In the genomic region with DNA sequence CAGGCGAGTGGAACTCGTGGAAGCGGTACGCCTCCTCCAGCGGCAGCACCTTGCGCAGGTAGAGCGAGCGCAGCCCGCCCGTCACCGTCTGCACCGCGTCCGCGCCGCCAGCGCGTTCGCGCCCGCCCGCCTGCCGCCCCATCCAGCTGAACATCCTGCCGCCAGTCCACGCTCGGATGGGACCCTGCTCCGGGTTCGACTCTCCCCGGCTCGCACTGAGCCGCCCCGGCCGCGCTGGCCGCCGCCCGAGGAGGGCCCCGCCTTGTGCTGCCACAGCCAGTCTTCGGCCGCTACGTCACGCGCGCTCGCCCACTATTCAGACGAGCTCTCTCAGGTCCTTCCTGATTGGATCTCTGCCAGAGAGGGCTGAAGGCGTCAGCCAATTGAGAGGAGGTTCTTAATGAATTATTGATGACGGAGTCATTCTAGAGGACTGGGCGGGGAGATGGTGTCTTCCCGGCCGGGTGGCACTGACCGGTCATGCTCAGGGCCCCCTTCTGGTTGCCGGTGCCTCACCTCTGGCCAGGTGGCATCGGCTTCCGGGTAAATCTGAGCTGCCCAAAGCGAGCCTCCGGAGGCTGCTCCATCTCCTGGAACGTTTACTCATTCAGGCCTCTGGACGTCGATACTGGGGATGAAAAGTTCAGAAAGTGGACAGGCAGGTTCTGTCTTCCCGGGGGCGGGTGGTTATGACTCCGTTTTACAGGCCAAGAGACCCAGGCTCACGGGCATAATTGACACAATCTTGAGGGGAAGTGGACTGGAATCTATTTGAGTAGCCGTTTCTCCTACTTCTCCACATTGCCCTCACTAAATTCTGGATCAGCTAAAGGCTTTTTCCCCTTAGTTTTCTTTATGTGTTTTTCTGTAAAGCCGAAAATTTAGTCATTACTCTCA, we compare ENCODE assay signal across 8 cellular contexts. TPM values are rescaled to one million over a fixed set of nuclear protein-coding genes. Genes with fewer than 3 reads are reported as not detected.
DNase-seq lines count a peak whose midpoint lies in the region; ATAC-seq and TF ChIP-seq lines count a peak whose summit lies in the region.

TSS of gene EHD4 (minus strand) at position 217 of the 897 bp plus-strand sequence. CDS start at position 154, 63 bp downstream.

- no peaks in the 10 kb centered on the region for H3K9me3 Mint-ChIP-seq in progenitor cell of endocrine pancreas (ENCODE audit: low read depth)

- H3K4me3 ChIP-seq in left ventricle myocardium inferior (peak within 1 kb of the TSS; percentile 90), urinary bladder (ENCODE audit: low read depth, low read length) (peak within 1 kb of the TSS; percentile 81)

- H3K27me3 ChIP-seq in left ventricle myocardium inferior (ENCODE audit: low read depth) = no peaks in the 10 kb centered on the region

- ATAC-seq in HG02870 (IDR thresholded peaks at IDR 0.05; ENCODE audit: unreplicated experiment) = peak; percentile 72

- H3K4me3 Mint-ChIP-seq in progenitor cell of endocrine pancreas (ENCODE audit: low read depth) = peak within 1 kb of the TSS; percentile 91

- no peaks in the 10 kb centered on the region for H3K36me3 ChIP-seq in left ventricle myocardium inferior
- no peaks in the 10 kb centered on the region for H3K36me3 ChIP-seq in urinary bladder (ENCODE audit: insufficient read depth)

- H3K36me3 Mint-ChIP-seq in progenitor cell of endocrine pancreas (ENCODE audit: insufficient read depth) = no peaks in the 10 kb centered on the region

- H3K9me3 ChIP-seq in left ventricle myocardium inferior (replicated peaks) = no peaks in the 10 kb centered on the region

- H3K4me1 ChIP-seq in left ventricle myocardium inferior (peaks cover 51% of the 10 kb centered on the region), urinary bladder (ENCODE audit: insufficient read depth) (no peaks in the 10 kb centered on the region)

- WGBS in urinary bladder = 2% methylated on average over 66 of the region's 66 CpGs

- peak; percentile 96 for DNase-seq in GM13976 (ENCODE audit: low spot score)
- peak; percentile 95 for DNase-seq in NCI-H146 treated with DMSO at 0.1 percent for 48 hours (lab: John Stamatoyannopoulos, UW; ENCODE audit: unreplicated experiment)
- peak; percentile 99 for DNase-seq in amniotic stem cell (lab: John Stamatoyannopoulos, UW)
- peak; percentile 98 for DNase-seq in left ventricle myocardium inferior
- peak; percentile 86 for DNase-seq in progenitor cell of endocrine pancreas (ENCODE audit: low spot score, unreplicated experiment)

- in situ Hi-C loops in GM13976 (cut with MboI; ENCODE audit: low sequenced_read_pairs, unreplicated experiment) = no loop called here

- peaks cover 4% of the 10 kb centered on the region for H3K27me3 Mint-ChIP-seq in progenitor cell of endocrine pancreas

- peak within 1 kb of the TSS; percentile 97 for H3K27ac Mint-ChIP-seq in progenitor cell of endocrine pancreas

- TF ChIP-seq CTCF in GM13976 (IDR thresholded peaks at IDR 0.05; ENCODE audit: borderline replicate concordance, control extremely low read depth, extremely low read depth, insufficient read depth, missing control alignments) (peak; percentile 19), left ventricle myocardium inferior (IDR thresholded peaks at IDR 0.05; ENCODE audit: borderline replicate concordance) (peak; percentile 58), progenitor cell of endocrine pancreas (IDR thresholded peaks at IDR 0.05; ENCODE audit: unreplicated experiment) (peak; percentile 54)

- H3K4me1 Mint-ChIP-seq in progenitor cell of endocrine pancreas (ENCODE audit: low read depth) = peaks cover 19% of the 10 kb centered on the region

- H3K27ac ChIP-seq in left ventricle myocardium inferior (replicated peaks) = peak within 1 kb of the TSS; percentile 95
- peak within 1 kb of the TSS; percentile 96 for H3K27ac ChIP-seq in urinary bladder (ENCODE audit: low read depth)

- intact Hi-C loops in T-helper 1 cell treated with Interleukin-12 subunit alpha and Interleukin-12 subunit beta and Interleukin-4 antibody, amounts not matched to agents 30 ng/mL and 1 ng/mL, for 36 hours (cut with micrococcal nuclease) = loop anchor here (1.0 to 10.0 kb wide), 12 partner anchors 144 to 1212 kb away; partner anchors contain the start of genes CCNDBP1, CHAC1, GANC and INO80
- intact Hi-C loops in left ventricle myocardium inferior (cut with micrococcal nuclease) = no loop called here

RNA-seq across cellular contexts. Expression of gene EHD4, which starts in this region (rescaled TPM):
- total RNA-seq in T-helper 1 cell treated with Interleukin-12 subunit alpha and Interleukin-12 subunit beta and Interleukin-4 antibody, amounts not matched to agents 30 ng/mL and 1 ng/mL, for 36 hours = 35.8 and 36.8 TPM in 2 replicates
- total RNA-seq in left ventricle myocardium inferior = 46.4 TPM
- total RNA-seq in progenitor cell of endocrine pancreas = 17.2 and 18.4 TPM in 2 replicates
- 17.0 TPM for total RNA-seq in urinary bladder
- polyA plus RNA-seq in urinary bladder = 14.4 TPM

Comparison
In these comparisons a context has a peak if more than half of its experiments do, and no peak if none do; other contexts are left out.
1. Peak in every context shown above with its lines: DNase-seq, ATAC-seq, H3K4me3 ChIP-seq and H3K27ac ChIP-seq.